1 cellular context compared by ENCODE assay signal in the genomic region with DNA sequence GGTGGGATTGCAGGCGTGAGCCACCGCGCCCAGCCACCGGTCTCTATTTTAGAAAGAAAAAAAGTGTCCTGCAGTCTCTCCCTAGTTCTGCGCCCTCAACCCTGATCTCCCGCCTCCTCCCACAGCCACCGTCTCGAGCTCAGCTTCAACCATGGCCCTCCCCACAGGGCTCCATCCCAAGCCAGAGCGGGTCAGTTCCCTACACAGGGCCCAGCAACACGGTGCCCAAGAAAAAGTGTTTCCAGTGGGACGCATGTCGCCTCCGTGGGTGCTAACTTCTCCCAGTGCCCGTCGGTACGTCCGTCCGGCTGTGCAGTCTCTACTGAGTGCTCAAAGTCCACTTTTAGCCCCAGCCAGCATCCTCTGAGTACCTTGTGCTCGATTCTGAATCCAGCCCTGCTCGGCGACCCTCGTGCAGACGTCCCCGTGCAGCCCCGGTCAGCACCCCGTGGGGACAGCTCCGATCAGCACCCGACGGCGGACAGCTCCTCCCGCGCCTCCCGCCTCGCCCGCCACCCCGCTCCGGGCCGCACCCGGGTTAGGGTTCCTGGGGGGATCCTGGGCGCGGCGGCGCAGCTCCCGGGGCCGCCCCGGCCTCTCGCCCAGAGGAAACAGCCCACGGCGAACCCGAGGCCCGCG.
TF ChIP-seq lines count a peak whose summit lies in the region.

No MANE protein-coding gene starts in this region.

TF ChIP-seq in K562, 482 proteins besides CTCF, POLR2A, EP300 and RAD21 (continues in another document):
- TF ChIP-seq, protein P1, sequence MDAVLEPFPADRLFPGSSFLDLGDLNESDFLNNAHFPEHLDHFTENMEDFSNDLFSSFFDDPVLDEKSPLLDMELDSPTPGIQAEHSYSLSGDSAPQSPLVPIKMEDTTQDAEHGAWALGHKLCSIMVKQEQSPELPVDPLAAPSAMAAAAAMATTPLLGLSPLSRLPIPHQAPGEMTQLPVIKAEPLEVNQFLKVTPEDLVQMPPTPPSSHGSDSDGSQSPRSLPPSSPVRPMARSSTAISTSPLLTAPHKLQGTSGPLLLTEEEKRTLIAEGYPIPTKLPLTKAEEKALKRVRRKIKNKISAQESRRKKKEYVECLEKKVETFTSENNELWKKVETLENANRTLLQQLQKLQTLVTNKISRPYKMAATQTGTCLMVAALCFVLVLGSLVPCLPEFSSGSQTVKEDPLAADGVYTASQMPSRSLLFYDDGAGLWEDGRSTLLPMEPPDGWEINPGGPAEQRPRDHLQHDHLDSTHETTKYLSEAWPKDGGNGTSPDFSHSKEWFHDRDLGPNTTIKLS (IDR thresholded peaks at IDR 0.05; ENCODE audit: borderline replicate concordance, low read depth) = no peak
- peak; percentile 67; the same call in 1 of the 2 replicates for TF ChIP-seq SREBF1 (IDR thresholded peaks at IDR 0.05; ENCODE audit: borderline replicate concordance, low read depth, low read length)
- TF ChIP-seq BRF1 (IDR thresholded peaks at IDR 0.05; ENCODE audit: borderline replicate concordance, extremely low read depth, insufficient read length) = no peak
- no peak for TF ChIP-seq TEAD4 (IDR thresholded peaks at IDR 0.05; ENCODE audit: low read length)
- peak; percentile 94 for TF ChIP-seq TEAD4 (CRISPR knock-in tag; IDR thresholded peaks at IDR 0.05; ENCODE audit: borderline replicate concordance)
- TF ChIP-seq, protein P2, sequence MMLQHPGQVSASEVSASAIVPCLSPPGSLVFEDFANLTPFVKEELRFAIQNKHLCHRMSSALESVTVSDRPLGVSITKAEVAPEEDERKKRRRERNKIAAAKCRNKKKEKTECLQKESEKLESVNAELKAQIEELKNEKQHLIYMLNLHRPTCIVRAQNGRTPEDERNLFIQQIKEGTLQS (IDR thresholded peaks at IDR 0.05) = no peak
- TF ChIP-seq, protein P2 (CRISPR knock-in tag; conservative IDR thresholded peaks at IDR 0.05) = no peak
- TF ChIP-seq POU5F1 (IDR thresholded peaks at IDR 0.05; ENCODE audit: borderline replicate concordance, low read depth, low read length, partially characterized antibody) = no peak
- TF ChIP-seq NCOA6 (IDR thresholded peaks at IDR 0.05) = peak; percentile 97
- TF ChIP-seq ZNF584 (CRISPR knock-in tag; IDR thresholded peaks at IDR 0.05; ENCODE audit: low read depth) = peak; percentile 78; the same call in 1 of the 2 replicates
- TF ChIP-seq, protein P3, sequence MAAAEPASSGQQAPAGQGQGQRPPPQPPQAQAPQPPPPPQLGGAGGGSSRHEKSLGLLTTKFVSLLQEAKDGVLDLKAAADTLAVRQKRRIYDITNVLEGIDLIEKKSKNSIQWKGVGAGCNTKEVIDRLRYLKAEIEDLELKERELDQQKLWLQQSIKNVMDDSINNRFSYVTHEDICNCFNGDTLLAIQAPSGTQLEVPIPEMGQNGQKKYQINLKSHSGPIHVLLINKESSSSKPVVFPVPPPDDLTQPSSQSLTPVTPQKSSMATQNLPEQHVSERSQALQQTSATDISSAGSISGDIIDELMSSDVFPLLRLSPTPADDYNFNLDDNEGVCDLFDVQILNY (CRISPR knock-in tag; IDR thresholded peaks at IDR 0.05) = peak; percentile 96
- TF ChIP-seq, protein P4, sequence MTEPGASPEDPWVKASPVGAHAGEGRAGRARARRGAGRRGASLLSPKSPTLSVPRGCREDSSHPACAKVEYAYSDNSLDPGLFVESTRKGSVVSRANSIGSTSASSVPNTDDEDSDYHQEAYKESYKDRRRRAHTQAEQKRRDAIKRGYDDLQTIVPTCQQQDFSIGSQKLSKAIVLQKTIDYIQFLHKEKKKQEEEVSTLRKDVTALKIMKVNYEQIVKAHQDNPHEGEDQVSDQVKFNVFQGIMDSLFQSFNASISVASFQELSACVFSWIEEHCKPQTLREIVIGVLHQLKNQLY (CRISPR knock-in tag; conservative IDR thresholded peaks at IDR 0.05) = peak in 1 of 2 experiments; percentile 95; a peak in 1 of 4 replicates
- no peak for TF ChIP-seq RBFOX2 (IDR thresholded peaks at IDR 0.05; ENCODE audit: low read depth, low read length)
- TF ChIP-seq, protein P5, sequence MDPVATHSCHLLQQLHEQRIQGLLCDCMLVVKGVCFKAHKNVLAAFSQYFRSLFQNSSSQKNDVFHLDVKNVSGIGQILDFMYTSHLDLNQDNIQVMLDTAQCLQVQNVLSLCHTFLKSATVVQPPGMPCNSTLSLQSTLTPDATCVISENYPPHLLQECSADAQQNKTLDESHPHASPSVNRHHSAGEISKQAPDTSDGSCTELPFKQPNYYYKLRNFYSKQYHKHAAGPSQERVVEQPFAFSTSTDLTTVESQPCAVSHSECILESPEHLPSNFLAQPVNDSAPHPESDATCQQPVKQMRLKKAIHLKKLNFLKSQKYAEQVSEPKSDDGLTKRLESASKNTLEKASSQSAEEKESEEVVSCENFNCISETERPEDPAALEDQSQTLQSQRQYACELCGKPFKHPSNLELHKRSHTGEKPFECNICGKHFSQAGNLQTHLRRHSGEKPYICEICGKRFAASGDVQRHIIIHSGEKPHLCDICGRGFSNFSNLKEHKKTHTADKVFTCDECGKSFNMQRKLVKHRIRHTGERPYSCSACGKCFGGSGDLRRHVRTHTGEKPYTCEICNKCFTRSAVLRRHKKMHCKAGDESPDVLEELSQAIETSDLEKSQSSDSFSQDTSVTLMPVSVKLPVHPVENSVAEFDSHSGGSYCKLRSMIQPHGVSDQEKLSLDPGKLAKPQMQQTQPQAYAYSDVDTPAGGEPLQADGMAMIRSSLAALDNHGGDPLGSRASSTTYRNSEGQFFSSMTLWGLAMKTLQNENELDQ (CRISPR knock-in tag; IDR thresholded peaks at IDR 0.05; ENCODE audit: borderline replicate concordance) = peak; percentile 94; the same call in 1 of the 2 replicates
- no peak for TF ChIP-seq ZNF507 (tag; conservative IDR thresholded peaks at IDR 0.05)
- TF ChIP-seq, protein P6, sequence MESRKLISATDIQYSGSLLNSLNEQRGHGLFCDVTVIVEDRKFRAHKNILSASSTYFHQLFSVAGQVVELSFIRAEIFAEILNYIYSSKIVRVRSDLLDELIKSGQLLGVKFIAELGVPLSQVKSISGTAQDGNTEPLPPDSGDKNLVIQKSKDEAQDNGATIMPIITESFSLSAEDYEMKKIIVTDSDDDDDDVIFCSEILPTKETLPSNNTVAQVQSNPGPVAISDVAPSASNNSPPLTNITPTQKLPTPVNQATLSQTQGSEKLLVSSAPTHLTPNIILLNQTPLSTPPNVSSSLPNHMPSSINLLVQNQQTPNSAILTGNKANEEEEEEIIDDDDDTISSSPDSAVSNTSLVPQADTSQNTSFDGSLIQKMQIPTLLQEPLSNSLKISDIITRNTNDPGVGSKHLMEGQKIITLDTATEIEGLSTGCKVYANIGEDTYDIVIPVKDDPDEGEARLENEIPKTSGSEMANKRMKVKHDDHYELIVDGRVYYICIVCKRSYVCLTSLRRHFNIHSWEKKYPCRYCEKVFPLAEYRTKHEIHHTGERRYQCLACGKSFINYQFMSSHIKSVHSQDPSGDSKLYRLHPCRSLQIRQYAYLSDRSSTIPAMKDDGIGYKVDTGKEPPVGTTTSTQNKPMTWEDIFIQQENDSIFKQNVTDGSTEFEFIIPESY (CRISPR knock-in tag; IDR thresholded peaks at IDR 0.05) = peak; percentile 77
- TF ChIP-seq, protein P7, sequence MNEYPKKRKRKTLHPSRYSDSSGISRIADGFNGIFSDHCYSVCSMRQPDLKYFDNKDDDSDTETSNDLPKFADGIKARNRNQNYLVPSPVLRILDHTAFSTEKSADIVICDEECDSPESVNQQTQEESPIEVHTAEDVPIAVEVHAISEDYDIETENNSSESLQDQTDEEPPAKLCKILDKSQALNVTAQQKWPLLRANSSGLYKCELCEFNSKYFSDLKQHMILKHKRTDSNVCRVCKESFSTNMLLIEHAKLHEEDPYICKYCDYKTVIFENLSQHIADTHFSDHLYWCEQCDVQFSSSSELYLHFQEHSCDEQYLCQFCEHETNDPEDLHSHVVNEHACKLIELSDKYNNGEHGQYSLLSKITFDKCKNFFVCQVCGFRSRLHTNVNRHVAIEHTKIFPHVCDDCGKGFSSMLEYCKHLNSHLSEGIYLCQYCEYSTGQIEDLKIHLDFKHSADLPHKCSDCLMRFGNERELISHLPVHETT (CRISPR knock-in tag; conservative IDR thresholded peaks at IDR 0.05 in 1 of 2, IDR thresholded peaks at IDR 0.05 in 1 of 2) = peak; percentile 65 to 99; a peak in 3 of 4 replicates
- TF ChIP-seq ZFX (CRISPR knock-in tag; IDR thresholded peaks at IDR 0.05) = peak; percentile 37
- no peak for TF ChIP-seq ESRRB (CRISPR knock-in tag; IDR thresholded peaks at IDR 0.05; ENCODE audit: borderline replicate concordance)
- TF ChIP-seq FOXK1 (CRISPR knock-in tag; IDR thresholded peaks at IDR 0.05; ENCODE audit: borderline replicate concordance) = peak; percentile 93
- TF ChIP-seq, protein P8, sequence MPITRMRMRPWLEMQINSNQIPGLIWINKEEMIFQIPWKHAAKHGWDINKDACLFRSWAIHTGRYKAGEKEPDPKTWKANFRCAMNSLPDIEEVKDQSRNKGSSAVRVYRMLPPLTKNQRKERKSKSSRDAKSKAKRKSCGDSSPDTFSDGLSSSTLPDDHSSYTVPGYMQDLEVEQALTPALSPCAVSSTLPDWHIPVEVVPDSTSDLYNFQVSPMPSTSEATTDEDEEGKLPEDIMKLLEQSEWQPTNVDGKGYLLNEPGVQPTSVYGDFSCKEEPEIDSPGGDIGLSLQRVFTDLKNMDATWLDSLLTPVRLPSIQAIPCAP (CRISPR knock-in tag; IDR thresholded peaks at IDR 0.05; ENCODE audit: borderline replicate concordance) = peak; percentile 88; the same call in 1 of the 2 replicates
- TF ChIP-seq, protein P9, sequence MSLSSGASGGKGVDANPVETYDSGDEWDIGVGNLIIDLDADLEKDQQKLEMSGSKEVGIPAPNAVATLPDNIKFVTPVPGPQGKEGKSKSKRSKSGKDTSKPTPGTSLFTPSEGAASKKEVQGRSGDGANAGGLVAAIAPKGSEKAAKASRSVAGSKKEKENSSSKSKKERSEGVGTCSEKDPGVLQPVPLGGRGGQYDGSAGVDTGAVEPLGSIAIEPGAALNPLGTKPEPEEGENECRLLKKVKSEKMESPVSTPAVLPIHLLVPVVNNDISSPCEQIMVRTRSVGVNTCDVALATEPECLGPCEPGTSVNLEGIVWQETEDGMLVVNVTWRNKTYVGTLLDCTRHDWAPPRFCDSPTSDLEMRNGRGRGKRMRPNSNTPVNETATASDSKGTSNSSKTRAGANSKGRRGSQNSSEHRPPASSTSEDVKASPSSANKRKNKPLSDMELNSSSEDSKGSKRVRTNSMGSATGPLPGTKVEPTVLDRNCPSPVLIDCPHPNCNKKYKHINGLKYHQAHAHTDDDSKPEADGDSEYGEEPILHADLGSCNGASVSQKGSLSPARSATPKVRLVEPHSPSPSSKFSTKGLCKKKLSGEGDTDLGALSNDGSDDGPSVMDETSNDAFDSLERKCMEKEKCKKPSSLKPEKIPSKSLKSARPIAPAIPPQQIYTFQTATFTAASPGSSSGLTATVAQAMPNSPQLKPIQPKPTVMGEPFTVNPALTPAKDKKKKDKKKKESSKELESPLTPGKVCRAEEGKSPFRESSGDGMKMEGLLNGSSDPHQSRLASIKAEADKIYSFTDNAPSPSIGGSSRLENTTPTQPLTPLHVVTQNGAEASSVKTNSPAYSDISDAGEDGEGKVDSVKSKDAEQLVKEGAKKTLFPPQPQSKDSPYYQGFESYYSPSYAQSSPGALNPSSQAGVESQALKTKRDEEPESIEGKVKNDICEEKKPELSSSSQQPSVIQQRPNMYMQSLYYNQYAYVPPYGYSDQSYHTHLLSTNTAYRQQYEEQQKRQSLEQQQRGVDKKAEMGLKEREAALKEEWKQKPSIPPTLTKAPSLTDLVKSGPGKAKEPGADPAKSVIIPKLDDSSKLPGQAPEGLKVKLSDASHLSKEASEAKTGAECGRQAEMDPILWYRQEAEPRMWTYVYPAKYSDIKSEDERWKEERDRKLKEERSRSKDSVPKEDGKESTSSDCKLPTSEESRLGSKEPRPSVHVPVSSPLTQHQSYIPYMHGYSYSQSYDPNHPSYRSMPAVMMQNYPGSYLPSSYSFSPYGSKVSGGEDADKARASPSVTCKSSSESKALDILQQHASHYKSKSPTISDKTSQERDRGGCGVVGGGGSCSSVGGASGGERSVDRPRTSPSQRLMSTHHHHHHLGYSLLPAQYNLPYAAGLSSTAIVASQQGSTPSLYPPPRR (CRISPR knock-in tag; IDR thresholded peaks at IDR 0.05; ENCODE audit: borderline replicate concordance) = peak; percentile 91; the same call in 1 of the 2 replicates
- TF ChIP-seq ZNF311 (CRISPR knock-in tag; IDR thresholded peaks at IDR 0.05) = peak; percentile 29; the same call in 1 of the 2 replicates
- TF ChIP-seq, protein P10, sequence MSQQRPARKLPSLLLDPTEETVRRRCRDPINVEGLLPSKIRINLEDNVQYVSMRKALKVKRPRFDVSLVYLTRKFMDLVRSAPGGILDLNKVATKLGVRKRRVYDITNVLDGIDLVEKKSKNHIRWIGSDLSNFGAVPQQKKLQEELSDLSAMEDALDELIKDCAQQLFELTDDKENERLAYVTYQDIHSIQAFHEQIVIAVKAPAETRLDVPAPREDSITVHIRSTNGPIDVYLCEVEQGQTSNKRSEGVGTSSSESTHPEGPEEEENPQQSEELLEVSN (IDR thresholded peaks at IDR 0.05; ENCODE audit: borderline replicate concordance in 1 of 2, extremely low read depth in 1 of 2, insufficient read depth in 1 of 2, insufficient read length in 1 of 2, low read depth in 1 of 2, low read length in 1 of 2, poor library complexity in 1 of 2, severe bottlenecking in 1 of 2) = peak in 1 of 2 experiments; percentile 53
- no peak for TF ChIP-seq SNRNP70 (optimal IDR thresholded peaks at IDR 0.05; ENCODE audit: low read depth, low read length)
- peak; percentile 94 for TF ChIP-seq IRF2 (CRISPR knock-in tag; IDR thresholded peaks at IDR 0.05)
- TF ChIP-seq HNRNPH1 (optimal IDR thresholded peaks at IDR 0.05; ENCODE audit: low read depth, low read length) = no peak
